ENCODE assay signal across 21 cellular contexts in the genomic region with DNA sequence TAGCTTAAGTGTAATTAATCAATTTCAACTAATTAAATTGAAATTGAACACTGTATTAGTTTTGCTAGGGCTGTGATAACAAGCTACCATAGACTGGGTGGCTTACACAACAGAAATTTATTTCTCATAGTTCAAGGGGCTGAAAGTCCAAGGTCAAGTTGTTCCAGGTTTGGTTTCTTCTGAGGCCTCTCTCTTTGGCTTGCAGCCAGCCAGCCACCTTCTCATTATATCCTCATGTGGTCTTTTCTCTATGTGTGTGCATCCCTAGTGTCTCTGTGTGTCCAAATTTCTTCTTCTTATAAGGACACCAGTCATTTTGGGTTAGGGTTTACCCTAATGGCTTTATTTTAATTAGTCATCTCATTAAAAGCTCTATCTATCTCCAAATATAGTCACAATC.
DNase-seq lines count a peak whose midpoint lies in the region; ATAC-seq, FAIRE-seq and TF ChIP-seq lines count a peak whose summit lies in the region.
"Had no signal": no experiment of that assay in that cellular context is flagged by ENCODE, and none has a peak within 500 bp of the region (broad histone marks: within the 10 kb centered on the region; RNA-seq: fewer than 3 reads in every experiment).

No MANE protein-coding gene starts in this region.

- no peaks in the 10 kb centered on the region for H3K27me3 Mint-ChIP-seq in Calu3 (ENCODE audit: unreplicated experiment)
- H3K27me3 Mint-ChIP-seq: activated naive CD8-positive, alpha-beta T cell treated with anti-CD3 and anti-CD28 coated beads, Interleukin-2, amount 50 U/mL, for 24 hours had no signal

- TF ChIP-seq CTCF in Calu3 (IDR thresholded peaks at IDR 0.05; ENCODE audit: unreplicated experiment) (no peak), HEK293 (tag by site-specific recombination; IDR thresholded peaks at IDR 0.05) (no peak)

- CTCF ChIA-PET in Calu3 (lab: Charles Lee) = interaction anchor here (0.5 kb wide), 1 partner anchor 45 kb away, joined by 3 read pairs; no protein-coding TSS in a partner anchor
- CTCF ChIA-PET in HEK293 (lab: Yijun Ruan, JAX) = no interaction called here

- no peak overlapping the region for H3K4me3 ChIP-seq in HEK293 (ENCODE audit: low read depth, low read length)
- no peak overlapping the region for H3K4me3 ChIP-seq in adipocyte (ENCODE audit: low read length)
- H3K4me3 ChIP-seq in mesodermal cell (ENCODE audit: extremely low read depth, insufficient read depth, low read length, poor library complexity, severe bottlenecking) = no peak overlapping the region
- H3K4me3 ChIP-seq: body of pancreas, lung, right atrium auricular region had no signal

- FAIRE-seq in GM19239 (lab: Jason Lieb, UNC) = no peak

- ATAC-seq in left colon = no peak
- ATAC-seq: activated naive CD8-positive, alpha-beta T cell treated with anti-CD3 and anti-CD28 coated beads, Interleukin-2, amount 50 U/mL, for 24 hours; body of pancreas; stimulated activated memory B cell treated with anti-CD40 and anti-IgM and Interleukin-4, amounts not matched to agents 10 μg/mL and 1 μg/mL and 100 μg/mL, for 72 hours had no signal

- no TSS peak for BruUV-seq in Calu3 (replicated peaks; lab: Mats Ljungman, UMichigan)

- peak overlapping the region; percentile 51 for H3K27ac Mint-ChIP-seq in Calu3 (ENCODE audit: unreplicated experiment)
- H3K27ac Mint-ChIP-seq: activated naive CD8-positive, alpha-beta T cell treated with anti-CD3 and anti-CD28 coated beads, Interleukin-2, amount 50 U/mL, for 24 hours; stimulated activated memory B cell treated with anti-CD40 and anti-IgM and Interleukin-4, amounts not matched to agents 10 μg/mL and 1 μg/mL and 100 μg/mL, for 72 hours had no signal

- H3K9ac ChIP-seq in adipocyte (ENCODE audit: low read length) = peak overlapping the region; percentile 78
- H3K9ac ChIP-seq: parathyroid adenoma had no signal

- DNase-seq in Calu3 (no peak), adipocyte (ENCODE audit: low read depth) (peak; percentile 28), GM19239 (ENCODE audit: insufficient read length, low spot score) (no peak), left colon (no peak), amniotic stem cell (lab: John Stamatoyannopoulos, UW) (no peak)
- DNase-seq: activated CD4-positive, alpha-beta T cell treated with anti-CD3 and anti-CD28 coated beads for 48 hours; activated effector memory CD4-positive, alpha-beta T cell treated with anti-CD3 and anti-CD28 coated beads, Interleukin-2, amount 50 U/mL, for 16 hours; activated naive CD8-positive, alpha-beta T cell treated with anti-CD3 and anti-CD28 coated beads, Interleukin-2, amount 50 U/mL, for 24 hours; activated T-cell treated with anti-CD3 and anti-CD28 coated beads, Interleukin-2, amount 50 U/mL, for 1 hour; DND-41; NCI-H1436 treated with DMSO at 0.1 percent for 48 hours; stimulated activated CD4-positive, alpha-beta T cell treated with anti-CD3 and anti-CD28 coated beads, Interleukin-4, amount 100 ng/mL, for 24 hours; substantia nigra; WERI-Rb-1 had no signal

- no peaks in the 10 kb centered on the region for H3K36me3 Mint-ChIP-seq in Calu3 (ENCODE audit: insufficient read depth, unreplicated experiment)
- H3K36me3 Mint-ChIP-seq: stimulated activated memory B cell treated with anti-CD40 and anti-IgM and Interleukin-4, amounts not matched to agents 10 μg/mL and 1 μg/mL and 100 μg/mL, for 72 hours had no signal

- H3K27ac ChIP-seq in HEK293 (ENCODE audit: extremely low read depth, low read depth, low read length) (peak overlapping the region; percentile 18; the same call in 1 of the 2 replicates), mesodermal cell (ENCODE audit: low read depth, low read length, severe bottlenecking) (peak overlapping the region; percentile 36)
- H3K27ac ChIP-seq: body of pancreas, parathyroid adenoma, right atrium auricular region, WERI-Rb-1 had no signal

- no peaks in the 10 kb centered on the region for H3K9me3 Mint-ChIP-seq in Calu3 (ENCODE audit: low read depth, unreplicated experiment)
- H3K9me3 Mint-ChIP-seq: stimulated activated memory B cell treated with anti-CD40 and anti-IgM and Interleukin-4, amounts not matched to agents 10 μg/mL and 1 μg/mL and 100 μg/mL, for 72 hours had no signal

- POLR2A ChIA-PET in HEK293 (lab: Yijun Ruan, JAX) = no interaction called here

- peaks cover 33% of the 10 kb centered on the region for H3K4me1 Mint-ChIP-seq in Calu3 (ENCODE audit: low read depth, unreplicated experiment)
- H3K4me1 Mint-ChIP-seq: stimulated activated memory B cell treated with anti-CD40 and anti-IgM and Interleukin-4, amounts not matched to agents 10 μg/mL and 1 μg/mL and 100 μg/mL, for 72 hours had no signal

- H3K9me3 ChIP-seq in HEK293 (ENCODE audit: control insufficient read depth, insufficient read depth, low read depth, low read length) (no peaks in the 10 kb centered on the region), adipocyte (ENCODE audit: control insufficient read depth, low read length) (peaks cover 11% of the 10 kb centered on the region), mesodermal cell (ENCODE audit: control insufficient read depth, low read length) (no peaks in the 10 kb centered on the region)
- H3K9me3 ChIP-seq: body of pancreas, right atrium auricular region had no signal

- H3K4me1 ChIP-seq in HEK293 (ENCODE audit: control insufficient read depth, insufficient read depth, low read length) (peaks cover 27% of the 10 kb centered on the region), adipocyte (ENCODE audit: control insufficient read depth, insufficient read depth, low read length) (peaks cover 55% of the 10 kb centered on the region), mesodermal cell (ENCODE audit: control insufficient read depth, insufficient read depth, low read length, poor library complexity, severe bottlenecking) (peaks cover 13% of the 10 kb centered on the region)
- H3K4me1 ChIP-seq: body of pancreas, parathyroid adenoma, right atrium auricular region had no signal

- no peak overlapping the region for H3K4me3 Mint-ChIP-seq in Calu3 (ENCODE audit: low read depth, unreplicated experiment)
- H3K4me3 Mint-ChIP-seq: activated naive CD8-positive, alpha-beta T cell treated with anti-CD3 and anti-CD28 coated beads, Interleukin-2, amount 50 U/mL, for 24 hours; stimulated activated memory B cell treated with anti-CD40 and anti-IgM and Interleukin-4, amounts not matched to agents 10 μg/mL and 1 μg/mL and 100 μg/mL, for 72 hours had no signal

- H3K27me3 ChIP-seq in adipocyte (replicated peaks; ENCODE audit: control insufficient read depth, insufficient read depth, low read length) = no peaks in the 10 kb centered on the region
- H3K27me3 ChIP-seq: body of pancreas, right atrium auricular region had no signal

- H3K36me3 ChIP-seq in HEK293 (ENCODE audit: control insufficient read depth in 2 of 2, insufficient read depth in 1 of 2, low read length in 2 of 2) (no peaks in the 10 kb centered on the region), adipocyte (ENCODE audit: control insufficient read depth, insufficient read depth, low read length, severe bottlenecking) (no peaks in the 10 kb centered on the region), mesodermal cell (ENCODE audit: control insufficient read depth, insufficient read depth, low read length) (no peaks in the 10 kb centered on the region)
- H3K36me3 ChIP-seq: right atrium auricular region, WERI-Rb-1 had no signal

- intact Hi-C loops in Calu3 (cut with micrococcal nuclease; ENCODE audit: unreplicated experiment) = no loop called here
- intact Hi-C loops in left colon (cut with DNase I, micrococcal nuclease) = no loop called here

TF ChIP-seq in HEK293, 187 proteins besides CTCF, POLR2A, EP300 and RAD21:
- TF ChIP-seq GLI2 (tag by site-specific recombination; IDR thresholded peaks at IDR 0.05; ENCODE audit: borderline replicate concordance, low read depth) (no peak), ZNF140 (tag by site-specific recombination; IDR thresholded peaks at IDR 0.05) (no peak), ZNF664 (tag by site-specific recombination; IDR thresholded peaks at IDR 0.05) (0 out of 2 replicates have a peak, but pooled peaks have one; percentile 20), ZNF184 (tag by site-specific recombination; IDR thresholded peaks at IDR 0.05) (no peak)
- TF ChIP-seq, protein P1, sequence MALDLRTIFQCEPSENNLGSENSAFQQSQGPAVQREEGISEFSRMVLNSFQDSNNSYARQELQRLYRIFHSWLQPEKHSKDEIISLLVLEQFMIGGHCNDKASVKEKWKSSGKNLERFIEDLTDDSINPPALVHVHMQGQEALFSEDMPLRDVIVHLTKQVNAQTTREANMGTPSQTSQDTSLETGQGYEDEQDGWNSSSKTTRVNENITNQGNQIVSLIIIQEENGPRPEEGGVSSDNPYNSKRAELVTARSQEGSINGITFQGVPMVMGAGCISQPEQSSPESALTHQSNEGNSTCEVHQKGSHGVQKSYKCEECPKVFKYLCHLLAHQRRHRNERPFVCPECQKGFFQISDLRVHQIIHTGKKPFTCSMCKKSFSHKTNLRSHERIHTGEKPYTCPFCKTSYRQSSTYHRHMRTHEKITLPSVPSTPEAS (tag by site-specific recombination; IDR thresholded peaks at IDR 0.05) = no peak
TF ChIP-seq in HEK293: peak in this region for 1.
